In genomic region chr5:107635276-107635675, GRCh38 we compare ENCODE assay signal across 13 cellular contexts. TPM values are rescaled to one million over a fixed set of nuclear protein-coding genes. Genes with fewer than 3 reads are reported as not detected.
"Had no signal": no experiment of that assay in that cellular context is flagged by ENCODE, and none has a peak within 500 bp of the region (broad histone marks: within the 10 kb centered on the region; RNA-seq: fewer than 3 reads in every experiment).

No MANE protein-coding gene starts in this region.

- H3K27me3 ChIP-seq: brain microvascular endothelial cell had no signal

- DNase-seq: activated naive CD4-positive, alpha-beta T cell treated with anti-CD3 and anti-CD28 coated beads, Interleukin-2, amount 50 U/mL, for 16 hours; amygdala; brain microvascular endothelial cell; endodermal cell; erythroblast; head of caudate nucleus; left ventricle myocardium superior; retina; stimulated activated CD4-positive, alpha-beta T cell treated with anti-CD3 and anti-CD28 coated beads, Interleukin-4, amount 100 ng/mL, for 4 hours; stimulated activated naive CD8-positive, alpha-beta T cell treated with anti-CD3 and anti-CD28 coated beads, Interleukin-15, amount 100 ng/mL, for 72 hours had no signal

- H3K27me3 Mint-ChIP-seq: stimulated activated naive CD8-positive, alpha-beta T cell treated with anti-CD3 and anti-CD28 coated beads, Interleukin-15, amount 100 ng/mL, for 72 hours had no signal

- H3K9me3 ChIP-seq: thoracic aorta had no signal

- H3K4me1 Mint-ChIP-seq: stimulated activated naive CD8-positive, alpha-beta T cell treated with anti-CD3 and anti-CD28 coated beads, Interleukin-15, amount 100 ng/mL, for 72 hours had no signal

- H3K36me3 ChIP-seq: brain microvascular endothelial cell, thoracic aorta had no signal

- H3K4me3 ChIP-seq: skin epidermis, thoracic aorta had no signal

- H3K27ac ChIP-seq: brain microvascular endothelial cell, skin epidermis, thoracic aorta had no signal

- H3K4me3 Mint-ChIP-seq: endodermal cell; stimulated activated naive CD8-positive, alpha-beta T cell treated with anti-CD3 and anti-CD28 coated beads, Interleukin-15, amount 100 ng/mL, for 72 hours had no signal

- H3K27ac Mint-ChIP-seq: activated T-helper 2 cell treated with anti-CD3 and anti-CD28 coated beads, Interferon-gamma antibody, Interleukin-2, Interleukin-4, amounts not matched to agents 10 μg/mL and 5 μg/mL and 100 μg/mL, durations not matched to agents 14 hours and 24 hours and 36 hours; endodermal cell; stimulated activated naive CD8-positive, alpha-beta T cell treated with anti-CD3 and anti-CD28 coated beads, Interleukin-15, amount 100 ng/mL, for 72 hours had no signal

- H3K9me3 Mint-ChIP-seq: activated T-helper 2 cell treated with anti-CD3 and anti-CD28 coated beads, Interferon-gamma antibody, Interleukin-2, Interleukin-4, amounts not matched to agents 10 μg/mL and 5 μg/mL and 100 μg/mL, durations not matched to agents 14 hours and 24 hours and 36 hours; endodermal cell; stimulated activated naive CD8-positive, alpha-beta T cell treated with anti-CD3 and anti-CD28 coated beads, Interleukin-15, amount 100 ng/mL, for 72 hours had no signal

RNA-seq across cellular contexts. Expression of gene EFNA5, which starts 35.5 kb away (rescaled TPM):
- total RNA-seq: activated T-helper 2 cell treated with anti-CD3 and anti-CD28 coated beads, Interferon-gamma antibody, Interleukin-2, Interleukin-4, amounts not matched to agents 10 μg/mL and 5 μg/mL and 100 μg/mL, durations not matched to agents 14 hours and 24 hours and 36 hours had no signal
